Comparison of ENCODE assay signal across 17 cellular contexts in genomic region chr22:27495325-27495724, GRCh38.
A peak's percentile ranks its signal among the peaks of the same experiment; 100 is the strongest.
DNase-seq lines count a peak whose midpoint lies in the region; ATAC-seq and TF ChIP-seq lines count a peak whose summit lies in the region.
"Had no signal": no experiment of that assay in that cellular context is flagged by ENCODE, and none has a peak within 500 bp of the region (broad histone marks: within the 10 kb centered on the region; RNA-seq: fewer than 3 reads in every experiment).

No MANE protein-coding gene starts in this region.

- no peaks in the 10 kb centered on the region for H3K27me3 ChIP-seq in neuronal stem cell (ENCODE audit: control insufficient read depth in 3 of 3, insufficient read depth in 3 of 3, low read depth in 1 of 3, low read length in 3 of 3)

- peak overlapping the region; percentile 87 for H2AK5ac ChIP-seq in neuronal stem cell (ENCODE audit: low read depth, low read length)

- H3K23ac ChIP-seq in neuronal stem cell (ENCODE audit: low read depth, low read length, poor library complexity), result no peak overlapping the region

- H3K36me3 ChIP-seq in neuronal stem cell (replicated peaks in 1 of 2; ENCODE audit: control insufficient read depth in 2 of 2, insufficient read depth in 2 of 2, low read length in 2 of 2), result no peaks in the 10 kb centered on the region

- H2BK5ac ChIP-seq in neuronal stem cell (ENCODE audit: low read length), result peak overlapping the region; percentile 69

- WGBS in neuronal stem cell (ENCODE audit: extremely low coverage in 2 of 2, insufficient read length in 2 of 2, insufficient replicate concordance in 1 of 2), 2 donors, result no CpG with 5 or more reads among the region's 8 CpGs

- H3K4me1 ChIP-seq in neuronal stem cell (ENCODE audit: control insufficient read depth in 2 of 2, insufficient read depth in 1 of 2, low read depth in 1 of 2, low read length in 2 of 2), result peaks cover 21 to 28% of the 10 kb centered on the region in 2 donors
- H3K4me1 ChIP-seq: A549 had no signal

- no peak overlapping the region for H3K4me2 ChIP-seq in neuronal stem cell (ENCODE audit: insufficient read depth, low read length, poor library complexity, severe bottlenecking)
- H3K4me2 ChIP-seq: A549 had no signal

- H2BK15ac ChIP-seq in neuronal stem cell (ENCODE audit: low read length), result peak overlapping the region; percentile 30

- H2BK12ac ChIP-seq in neuronal stem cell (ENCODE audit: low read length), result peak overlapping the region; percentile 78

- H3K9me3 Mint-ChIP-seq in chondrocyte (ENCODE audit: low read depth) (peaks cover 14% of the 10 kb centered on the region), nephron (peaks cover 12% of the 10 kb centered on the region)
- H3K9me3 Mint-ChIP-seq in activated T-cell treated with anti-CD3 and anti-CD28 coated beads, Interleukin-2, amount 50 U/mL, for 72 hours, result peaks cover 4 to 10% of the 10 kb centered on the region in 2 donors

- peak overlapping the region; percentile 91 for H3K18ac ChIP-seq in neuronal stem cell (ENCODE audit: low read length)

- TF ChIP-seq CTCF in chondrocyte (IDR thresholded peaks at IDR 0.05), result no peak
- TF ChIP-seq CTCF in nephron (IDR thresholded peaks at IDR 0.05; ENCODE audit: unreplicated experiment in 3 of 3), result no peak

- H4K91ac ChIP-seq in neuronal stem cell (ENCODE audit: low read depth, low read length, poor library complexity), result peak overlapping the region; percentile 96

- H3K27ac Mint-ChIP-seq in chondrocyte (ENCODE audit: unreplicated experiment) (no peak overlapping the region), nephron (peak overlapping the region in 2 of 3 experiments; percentile 75 to 88)
- H3K27ac Mint-ChIP-seq in activated T-cell treated with anti-CD3 and anti-CD28 coated beads, Interleukin-2, amount 50 U/mL, for 72 hours, result no peak overlapping the region
- H3K27ac Mint-ChIP-seq: CD8-positive, alpha-beta T cell; IgD-negative memory B cell had no signal

- no peak overlapping the region for H3K9ac ChIP-seq in neuronal stem cell (ENCODE audit: low read depth, low read length, poor library complexity)
- H3K9ac ChIP-seq: GM23248 had no signal

- H3K27me3 Mint-ChIP-seq in chondrocyte (ENCODE audit: low read depth) (no peaks in the 10 kb centered on the region), nephron (ENCODE audit: low read depth) (peaks cover 21% of the 10 kb centered on the region)
- no peaks in the 10 kb centered on the region for H3K27me3 Mint-ChIP-seq in activated T-cell treated with anti-CD3 and anti-CD28 coated beads, Interleukin-2, amount 50 U/mL, for 72 hours (ENCODE audit: low read depth)
- H3K27me3 Mint-ChIP-seq: IgD-negative memory B cell had no signal

- peak overlapping the region; percentile 13 for H2BK120ac ChIP-seq in neuronal stem cell (ENCODE audit: low read depth, low read length)

- no peak for ATAC-seq in activated T-cell treated with anti-CD3 and anti-CD28 coated beads, Interleukin-2, amount 50 U/mL, for 72 hours (replicated peaks in 1 of 2)
- ATAC-seq: A549; CD8-positive, alpha-beta T cell; GM12878; HCT116 had no signal

- no peak overlapping the region for H2AFZ ChIP-seq in neuronal stem cell (ENCODE audit: low read length)
- H2AFZ ChIP-seq: GM23248 had no signal

- no peaks in the 10 kb centered on the region for H3K79me1 ChIP-seq in neuronal stem cell (ENCODE audit: low read depth, low read length)

- H4K8ac ChIP-seq in neuronal stem cell (ENCODE audit: low read depth, low read length), result no peak overlapping the region

- peak overlapping the region; percentile 64 for H3K14ac ChIP-seq in neuronal stem cell (ENCODE audit: low read length)

- H3K4me3 ChIP-seq in neuronal stem cell (ENCODE audit: low read length in 2 of 2), result no peak overlapping the region
- H3K4me3 ChIP-seq: A549, GM12878, GM23248 had no signal

- H3K36me3 Mint-ChIP-seq in chondrocyte (ENCODE audit: low read depth), result peaks cover 5% of the 10 kb centered on the region
- no peaks in the 10 kb centered on the region for H3K36me3 Mint-ChIP-seq in nephron (ENCODE audit: low read depth)
- peaks cover 0 to 3% of the 10 kb centered on the region in 2 donors for H3K36me3 Mint-ChIP-seq in activated T-cell treated with anti-CD3 and anti-CD28 coated beads, Interleukin-2, amount 50 U/mL, for 72 hours (ENCODE audit: insufficient read depth in 2 of 2)
- H3K36me3 Mint-ChIP-seq: CD8-positive, alpha-beta T cell had no signal

- H3K27ac ChIP-seq in neuronal stem cell (replicated peaks; ENCODE audit: low read length), result peak overlapping the region; percentile 96
- H3K27ac ChIP-seq: A549, GM23248 had no signal

- peak; percentile 56 for DNase-seq in chondrocyte (ENCODE audit: low spot score)
- DNase-seq in neuronal stem cell (ENCODE audit: low spot score), result no peak
- no peak for DNase-seq in GOT3 (lab: John Stamatoyannopoulos, UW)
- no peak for DNase-seq in activated effector memory CD4-positive, alpha-beta T cell treated with anti-CD3 and anti-CD28 coated beads, Interleukin-2, amount 50 U/mL, for 16 hours
- DNase-seq in activated naive CD4-positive, alpha-beta T cell (lab: John Stamatoyannopoulos, UW), result no peak
- DNase-seq in activated T-cell treated with anti-CD3 and anti-CD28 coated beads, Interleukin-2, amount 50 U/mL, for 72 hours, result no peak
- DNase-seq: AML-193; Calu3; CD8-positive, alpha-beta T cell; DMS79 treated with DMSO at 0.1 percent for 48 hours; GM23248; KBM-7 had no signal

- H3K4me3 Mint-ChIP-seq in chondrocyte (ENCODE audit: unreplicated experiment), result no peak overlapping the region
- no peak overlapping the region for H3K4me3 Mint-ChIP-seq in nephron
- H3K4me3 Mint-ChIP-seq in activated T-cell treated with anti-CD3 and anti-CD28 coated beads, Interleukin-2, amount 50 U/mL, for 72 hours, result no peak overlapping the region
- H3K4me3 Mint-ChIP-seq: CD8-positive, alpha-beta T cell; IgD-negative memory B cell had no signal

- peaks cover 7 to 21% of the 10 kb centered on the region in 2 donors for H3K9me3 ChIP-seq in neuronal stem cell (replicated peaks in 1 of 2; ENCODE audit: control insufficient read depth in 2 of 2, insufficient read depth in 1 of 2, low read depth in 1 of 2, low read length in 2 of 2)
- H3K9me3 ChIP-seq: A549 had no signal

- H3K4ac ChIP-seq in neuronal stem cell (ENCODE audit: low read length), result no peak overlapping the region

- H3K4me1 Mint-ChIP-seq in chondrocyte (ENCODE audit: low read depth) (peaks cover 41% of the 10 kb centered on the region), nephron (peaks cover 41% of the 10 kb centered on the region)
- no peaks in the 10 kb centered on the region for H3K4me1 Mint-ChIP-seq in activated T-cell treated with anti-CD3 and anti-CD28 coated beads, Interleukin-2, amount 50 U/mL, for 72 hours (ENCODE audit: low read depth)
- H3K4me1 Mint-ChIP-seq: IgD-negative memory B cell had no signal

Comparison
In these comparisons a context has a peak if more than half of its experiments do, and no peak if none do; other contexts are left out.
1. H3K27ac Mint-ChIP-seq: peak in nephron (2 of 3); none in chondrocyte (single experiment) and activated T-cell treated with anti-CD3 and anti-CD28 coated beads, Interleukin-2, amount 50 U/mL, for 72 hours (single experiment).